8 cellular contexts compared by ENCODE assay signal in the genomic region with DNA sequence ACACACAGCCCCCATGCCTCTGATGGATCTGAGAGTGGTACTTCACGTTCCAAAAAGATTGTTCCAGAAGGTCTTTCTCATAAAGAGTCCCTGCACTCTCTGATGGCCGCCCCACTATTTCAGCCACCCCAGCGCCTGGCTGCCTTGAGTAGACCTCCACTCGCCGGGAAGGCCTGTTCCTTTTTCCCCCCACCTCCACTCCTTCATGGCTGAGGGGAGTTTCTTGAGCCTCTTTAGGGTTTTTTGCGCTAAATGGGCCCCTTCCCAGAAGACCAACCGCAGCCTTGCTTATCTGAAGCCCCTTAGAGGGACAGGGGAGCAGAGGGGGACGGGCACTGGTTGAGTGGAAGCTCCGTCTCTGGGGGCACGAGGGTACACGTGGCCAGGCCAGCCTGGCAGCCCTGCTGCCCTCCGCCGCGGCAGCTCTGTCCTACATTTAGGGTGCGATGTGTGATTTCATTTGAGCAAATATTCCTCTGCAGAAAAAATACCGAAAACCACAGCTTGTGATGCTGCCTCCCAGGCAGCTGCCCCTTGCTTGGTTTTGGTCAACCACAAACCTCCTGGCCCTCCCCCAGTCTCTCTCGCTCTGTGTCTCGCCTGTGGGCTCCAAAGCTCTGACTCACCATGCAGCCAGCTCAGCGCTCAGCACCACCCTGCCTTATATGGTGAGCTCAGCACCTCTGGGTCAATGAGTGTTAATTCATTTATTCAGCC.
A peak's percentile ranks its signal among the peaks of the same experiment; 100 is the strongest.
DNase-seq lines count a peak whose midpoint lies in the region; ATAC-seq, FAIRE-seq and TF ChIP-seq lines count a peak whose summit lies in the region.

No MANE protein-coding gene starts in this region.

- H3K27ac ChIP-seq in muscle layer of duodenum (ENCODE audit: low read length), result peak overlapping the region; percentile 95

- H3K27ac Mint-ChIP-seq in endothelial cell (ENCODE audit: unreplicated experiment), result no peak overlapping the region
- peak overlapping the region; percentile 85 for H3K27ac Mint-ChIP-seq in stimulated activated naive CD8-positive, alpha-beta T cell treated with anti-CD3 and anti-CD28 coated beads, Interleukin-15, Interleukin-2, amounts not matched to agents 100 ng/mL and 50 ng/mL, for 24 hours

- H3K9me3 Mint-ChIP-seq in endothelial cell (ENCODE audit: unreplicated experiment), result no peaks in the 10 kb centered on the region
- no peaks in the 10 kb centered on the region for H3K9me3 Mint-ChIP-seq in stimulated activated naive CD8-positive, alpha-beta T cell treated with anti-CD3 and anti-CD28 coated beads, Interleukin-15, Interleukin-2, amounts not matched to agents 100 ng/mL and 50 ng/mL, for 24 hours

- no peak overlapping the region for H3K4me3 ChIP-seq in muscle layer of duodenum (ENCODE audit: low read depth in 1 of 2, low read length in 2 of 2)

- peaks cover 21% of the 10 kb centered on the region for H3K27me3 Mint-ChIP-seq in endothelial cell (ENCODE audit: unreplicated experiment)
- H3K27me3 Mint-ChIP-seq in stimulated activated naive CD8-positive, alpha-beta T cell treated with anti-CD3 and anti-CD28 coated beads, Interleukin-15, Interleukin-2, amounts not matched to agents 100 ng/mL and 50 ng/mL, for 24 hours, result peaks cover 59% of the 10 kb centered on the region

- no peaks in the 10 kb centered on the region for H3K9me3 ChIP-seq in muscle layer of duodenum (ENCODE audit: control insufficient read depth in 1 of 2, low read length in 2 of 2)

- H3K36me3 ChIP-seq in muscle layer of duodenum (ENCODE audit: control insufficient read depth in 1 of 2, insufficient read depth in 2 of 2, low read length in 2 of 2), result no peaks in the 10 kb centered on the region

- peaks cover 24% of the 10 kb centered on the region for H3K4me1 Mint-ChIP-seq in endothelial cell (ENCODE audit: unreplicated experiment)
- H3K4me1 Mint-ChIP-seq in stimulated activated naive CD8-positive, alpha-beta T cell treated with anti-CD3 and anti-CD28 coated beads, Interleukin-15, Interleukin-2, amounts not matched to agents 100 ng/mL and 50 ng/mL, for 24 hours (ENCODE audit: low read depth), result peaks cover 28% of the 10 kb centered on the region

- FAIRE-seq in GM18507 (lab: Jason Lieb, UNC), result peak; percentile 97

- H3K36me3 Mint-ChIP-seq in endothelial cell (ENCODE audit: low read depth, unreplicated experiment), result peaks cover 51% of the 10 kb centered on the region
- H3K36me3 Mint-ChIP-seq in stimulated activated naive CD8-positive, alpha-beta T cell treated with anti-CD3 and anti-CD28 coated beads, Interleukin-15, Interleukin-2, amounts not matched to agents 100 ng/mL and 50 ng/mL, for 24 hours (ENCODE audit: low read depth), result no peaks in the 10 kb centered on the region

- peaks cover 3 to 39% of the 10 kb centered on the region in 2 donors for H3K4me1 ChIP-seq in muscle layer of duodenum (ENCODE audit: control insufficient read depth in 1 of 2, insufficient read depth in 2 of 2, low read length in 2 of 2)

- DNase-seq in GM18507 (ENCODE audit: extremely low spot score, insufficient read length, low read depth) (peak; percentile 82), NCI-H69 (lab: John Stamatoyannopoulos, UW) (peak; percentile 58), endothelial cell (ENCODE audit: low spot score) (no peak), NCI-H1930 (lab: John Stamatoyannopoulos, UW) (no peak)
- DNase-seq in activated CD8-positive, alpha-beta memory T cell treated with anti-CD3 and anti-CD28 coated beads for 24 hours, result peak; percentile 87

- peak; percentile 100 for ATAC-seq in HG02870 (IDR thresholded peaks at IDR 0.05; ENCODE audit: unreplicated experiment)

- peak overlapping the region; percentile 51 for H3K4me3 Mint-ChIP-seq in endothelial cell (ENCODE audit: unreplicated experiment)
- H3K4me3 Mint-ChIP-seq in stimulated activated naive CD8-positive, alpha-beta T cell treated with anti-CD3 and anti-CD28 coated beads, Interleukin-15, Interleukin-2, amounts not matched to agents 100 ng/mL and 50 ng/mL, for 24 hours, result peak overlapping the region; percentile 68

- H3K27me3 ChIP-seq in muscle layer of duodenum (ENCODE audit: low read depth, low read length), result no peaks in the 10 kb centered on the region

- TF ChIP-seq CTCF in endothelial cell (IDR thresholded peaks at IDR 0.05; ENCODE audit: unreplicated experiment), result no peak

Comparison
In these comparisons a context has a peak if more than half of its experiments do, and no peak if none do; other contexts are left out.
1. DNase-seq: peak in GM18507 (single experiment), NCI-H69 (single experiment) and activated CD8-positive, alpha-beta memory T cell treated with anti-CD3 and anti-CD28 coated beads for 24 hours (single experiment); none in endothelial cell (single experiment) and NCI-H1930 (0 of 2).